ENCODE assay signal across 9 cellular contexts in genomic region chr4:101419324-101420135, GRCh38.
DNase-seq lines count a peak whose midpoint lies in the region; ATAC-seq and TF ChIP-seq lines count a peak whose summit lies in the region.
"Had no signal": no experiment of that assay in that cellular context is flagged by ENCODE, and none has a peak within 500 bp of the region (broad histone marks: within the 10 kb centered on the region; RNA-seq: fewer than 3 reads in every experiment).

No MANE protein-coding gene starts in this region.

- H3K27me3 Mint-ChIP-seq in T-helper 17 cell: peaks cover 17% of the 10 kb centered on the region
- H3K27me3 Mint-ChIP-seq in Caco-2 (ENCODE audit: insufficient read depth, unreplicated experiment): no peaks in the 10 kb centered on the region
- H3K27me3 Mint-ChIP-seq in CD4-positive, alpha-beta T cell: peaks cover 59% of the 10 kb centered on the region

- peaks cover 6% of the 10 kb centered on the region for H3K9me3 Mint-ChIP-seq in Caco-2 (ENCODE audit: unreplicated experiment)
- no peaks in the 10 kb centered on the region for H3K9me3 Mint-ChIP-seq in CD4-positive, alpha-beta T cell

- intact Hi-C loops in Caco-2 (cut with micrococcal nuclease; ENCODE audit: unreplicated experiment): loop anchor here (5.0 kb wide), 1 partner anchor 72 kb away; the partner anchor contains the start of gene PPP3CA
- intact Hi-C loops in CD4-positive, alpha-beta T cell (cut with DNase I, micrococcal nuclease): loop anchor here (5.0 kb wide), 1 partner anchor 72 kb away; the partner anchor contains the start of gene PPP3CA (in 2 of the 2)

- ATAC-seq in GM19438 (IDR thresholded peaks at IDR 0.05; ENCODE audit: low read depth, unreplicated experiment): peak; percentile 81
- ATAC-seq in HG03432 (IDR thresholded peaks at IDR 0.05; ENCODE audit: unreplicated experiment): peak; percentile 86
- ATAC-seq in T-helper 17 cell: no peak
- no peak for ATAC-seq in CD4-positive, alpha-beta T cell (ENCODE audit: poor library complexity)
- ATAC-seq: Panc1 had no signal

- H3K79me2 ChIP-seq in osteoblast (ENCODE audit: insufficient read depth, low read length): no peaks in the 10 kb centered on the region

- peaks cover 30% of the 10 kb centered on the region for H3K4me1 Mint-ChIP-seq in T-helper 17 cell
- H3K4me1 Mint-ChIP-seq in Caco-2 (ENCODE audit: low read depth, unreplicated experiment): no peaks in the 10 kb centered on the region
- peaks cover 34% of the 10 kb centered on the region for H3K4me1 Mint-ChIP-seq in CD4-positive, alpha-beta T cell (ENCODE audit: low read depth)

- H3K4me1 ChIP-seq in osteoblast (ENCODE audit: insufficient read depth, low read length) (peaks cover 4% of the 10 kb centered on the region), Caco-2 (no peaks in the 10 kb centered on the region)

- H3K27me3 ChIP-seq in osteoblast (ENCODE audit: insufficient read depth, low read length) (no peaks in the 10 kb centered on the region), Caco-2 (replicated peaks; ENCODE audit: control insufficient read depth, insufficient read depth, low read length) (no peaks in the 10 kb centered on the region)
- H3K27me3 ChIP-seq in CD4-positive, alpha-beta T cell (ENCODE audit: control insufficient read depth, insufficient read depth, low read length): peaks cover 29% of the 10 kb centered on the region

- H3K4me3 Mint-ChIP-seq in T-helper 17 cell (peak overlapping the region; percentile 25), Caco-2 (ENCODE audit: unreplicated experiment) (no peak overlapping the region)
- H3K4me3 Mint-ChIP-seq in CD4-positive, alpha-beta T cell: no peak overlapping the region

- H3K9me3 ChIP-seq in T-helper 17 cell (ENCODE audit: control insufficient read depth, low read length, poor library complexity, severe bottlenecking) (no peaks in the 10 kb centered on the region), osteoblast (ENCODE audit: low read depth, low read length) (no peaks in the 10 kb centered on the region), Caco-2 (no peaks in the 10 kb centered on the region)
- H3K9me3 ChIP-seq in CD4-positive, alpha-beta T cell (ENCODE audit: control insufficient read depth, low read length): no peaks in the 10 kb centered on the region

- no peaks in the 10 kb centered on the region for H4K20me1 ChIP-seq in osteoblast (ENCODE audit: insufficient read depth, low read length)

- H3K36me3 ChIP-seq in osteoblast (ENCODE audit: insufficient read depth, low read length): no peaks in the 10 kb centered on the region
- no peaks in the 10 kb centered on the region for H3K36me3 ChIP-seq in Caco-2 (ENCODE audit: control insufficient read depth, insufficient read depth, low read length)

- POLR2A ChIA-PET in Caco-2 (lab: Charles Lee): interaction anchor here (0.5 to 0.6 kb wide), 2 partner anchors 13 to 83 kb away, joined by 3 to 4 read pairs; no protein-coding TSS in a partner anchor
- POLR2A ChIA-PET in CD4-positive, alpha-beta T cell (lab: Charles Lee): interaction anchor here (0.6 to 2.8 kb wide), 3 partner anchors 72 to 807 kb away, joined by 3 to 34 read pairs (median 3); partner anchors contain the start of gene PPP3CA

- peak; percentile 11 for DNase-seq in GM10266 (ENCODE audit: extremely low spot score)
- no peak for DNase-seq in T-helper 17 cell
- no peak for DNase-seq in osteoblast (ENCODE audit: insufficient read length, low spot score, missing footprints)
- no peak for DNase-seq in HuH-7.5 (ENCODE audit: low spot score)
- DNase-seq in Caco-2: no peak
- no peak for DNase-seq in CD4-positive, alpha-beta T cell

- H2AFZ ChIP-seq in osteoblast (ENCODE audit: low read length): peak overlapping the region; percentile 40

- TF ChIP-seq CTCF in GM10266 (IDR thresholded peaks at IDR 0.05; ENCODE audit: control insufficient read depth, insufficient read depth, low read depth, missing control alignments): no peak
- no peak for TF ChIP-seq CTCF in osteoblast (IDR thresholded peaks at IDR 0.05; ENCODE audit: extremely low read depth, low read depth, low read length)
- no peak for TF ChIP-seq CTCF in Caco-2 (IDR thresholded peaks at IDR 0.05; ENCODE audit: insufficient read depth in 1 of 2, low read depth in 1 of 2, low read length in 1 of 2, severe bottlenecking in 1 of 2, unreplicated experiment in 1 of 2)
- TF ChIP-seq CTCF in CD4-positive, alpha-beta T cell (IDR thresholded peaks at IDR 0.05): no peak

- CTCF ChIA-PET in Caco-2 (lab: Charles Lee): no interaction called here
- CTCF ChIA-PET in CD4-positive, alpha-beta T cell (lab: Charles Lee): interaction anchor here (1.1 kb wide), 1 partner anchor 72 kb away, joined by 3 read pairs; the partner anchor contains the start of gene PPP3CA

- H3K27ac Mint-ChIP-seq in T-helper 17 cell (no peak overlapping the region), Caco-2 (ENCODE audit: unreplicated experiment) (no peak overlapping the region)
- no peak overlapping the region for H3K27ac Mint-ChIP-seq in CD4-positive, alpha-beta T cell

- H3K36me3 Mint-ChIP-seq in T-helper 17 cell (ENCODE audit: low read depth): peaks cover 3% of the 10 kb centered on the region
- no peaks in the 10 kb centered on the region for H3K36me3 Mint-ChIP-seq in Caco-2 (ENCODE audit: insufficient read depth, unreplicated experiment)
- no peaks in the 10 kb centered on the region for H3K36me3 Mint-ChIP-seq in CD4-positive, alpha-beta T cell (ENCODE audit: low read depth)

- H3K4me3 ChIP-seq in osteoblast (ENCODE audit: insufficient read depth, low read length) (no peak overlapping the region), Caco-2 (ENCODE audit: low read depth, low read length) (no peak overlapping the region)

- no TSS peak for BruUV-seq in Caco-2 (replicated peaks; lab: Mats Ljungman, UMichigan)

- no peak overlapping the region for H3K4me2 ChIP-seq in osteoblast (ENCODE audit: insufficient read depth, low read length)

- no peak overlapping the region for H3K27ac ChIP-seq in osteoblast (ENCODE audit: low read depth, low read length)
- no peak overlapping the region for H3K27ac ChIP-seq in CD4-positive, alpha-beta T cell (ENCODE audit: low read depth, low read length)

Comparison
In these comparisons a context has a peak if more than half of its experiments do, and no peak if none do; other contexts are left out.
1. ATAC-seq: peak in GM19438 (single experiment) and HG03432 (single experiment); none in T-helper 17 cell (single experiment) and CD4-positive, alpha-beta T cell (single experiment).